11 cellular contexts compared by ENCODE assay signal in the genomic region with DNA sequence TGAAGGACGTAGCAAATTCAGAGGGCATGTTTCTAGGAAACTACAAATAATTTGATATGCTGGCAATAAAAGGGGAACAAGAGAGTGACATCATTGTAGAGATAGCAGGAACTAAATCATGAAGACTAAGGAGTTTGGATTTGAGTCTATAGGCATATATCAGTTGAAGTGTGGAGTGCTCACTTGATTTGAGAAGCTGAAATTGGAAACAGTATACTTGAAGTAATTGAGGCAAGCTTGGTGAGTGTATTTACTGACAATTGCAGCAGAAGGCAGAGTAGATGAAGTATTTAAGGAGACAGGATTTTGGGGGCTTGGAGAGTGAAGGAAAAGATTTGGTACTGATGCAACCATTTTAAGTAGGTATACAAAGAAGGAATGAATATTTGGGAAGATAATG. TPM values are rescaled to one million over a fixed set of nuclear protein-coding genes. Genes with fewer than 3 reads are reported as not detected.
A peak's percentile ranks its signal among the peaks of the same experiment; 100 is the strongest.
DNase-seq lines count a peak whose midpoint lies in the region; ATAC-seq and TF ChIP-seq lines count a peak whose summit lies in the region.
"Had no signal": no experiment of that assay in that cellular context is flagged by ENCODE, and none has a peak within 500 bp of the region (broad histone marks: within the 10 kb centered on the region; RNA-seq: fewer than 3 reads in every experiment).

No MANE protein-coding gene starts in this region.

- no peaks in the 10 kb centered on the region for H3K4me1 Mint-ChIP-seq in WTC11
- peaks cover 2% of the 10 kb centered on the region for H3K4me1 Mint-ChIP-seq in progenitor cell of endocrine pancreas (ENCODE audit: low read depth)

- H3K9me3 Mint-ChIP-seq in WTC11, result no peaks in the 10 kb centered on the region
- no peaks in the 10 kb centered on the region for H3K9me3 Mint-ChIP-seq in progenitor cell of endocrine pancreas (ENCODE audit: low read depth)

- in situ Hi-C loops in GM13976 (cut with MboI; ENCODE audit: low sequenced_read_pairs, unreplicated experiment), result no loop called here

- CTCF ChIA-PET in WTC11 (lab: Charles Lee), result interaction anchor here (1.8 to 3.2 kb wide), 3 partner anchors 74 to 97 kb away, joined by 6 to 11 read pairs (median 8); no protein-coding TSS in a partner anchor

- no peaks in the 10 kb centered on the region for H3K27me3 Mint-ChIP-seq in WTC11 (ENCODE audit: low read depth)
- H3K27me3 Mint-ChIP-seq in progenitor cell of endocrine pancreas, result no peaks in the 10 kb centered on the region

- H3K36me3 Mint-ChIP-seq in WTC11 (peaks cover 24% of the 10 kb centered on the region), progenitor cell of endocrine pancreas (ENCODE audit: insufficient read depth) (peaks cover 12% of the 10 kb centered on the region)

- H3K27ac Mint-ChIP-seq in WTC11, result peak overlapping the region; percentile 70
- H3K27ac Mint-ChIP-seq in progenitor cell of endocrine pancreas, result peak overlapping the region; percentile 6

- H3K4me3 Mint-ChIP-seq in WTC11 (no peak overlapping the region), progenitor cell of endocrine pancreas (ENCODE audit: low read depth) (no peak overlapping the region)

- TF ChIP-seq CTCF in WTC11 (IDR thresholded peaks at IDR 0.05) (no peak), progenitor cell of endocrine pancreas (IDR thresholded peaks at IDR 0.05; ENCODE audit: unreplicated experiment) (no peak), GM13976 (IDR thresholded peaks at IDR 0.05; ENCODE audit: borderline replicate concordance, control extremely low read depth, extremely low read depth, insufficient read depth, missing control alignments) (no peak)

- peak; percentile 13 for DNase-seq in NOMO-1 treated with DMSO at 0.1 percent for 48 hours (lab: John Stamatoyannopoulos, UW; ENCODE audit: unreplicated experiment)
- DNase-seq in NOMO-1 treated with dmso at 0.1 percent for 144 hours (lab: John Stamatoyannopoulos, UW; ENCODE audit: unreplicated experiment), result no peak
- no peak for DNase-seq in WTC11 (ENCODE audit: low spot score)
- no peak for DNase-seq in progenitor cell of endocrine pancreas (ENCODE audit: low spot score, unreplicated experiment)
- DNase-seq in GM13976 (ENCODE audit: low spot score), result no peak
- no peak for DNase-seq in DMS153 (lab: John Stamatoyannopoulos, UW)
- no peak for DNase-seq in anterior cingulate cortex (lab: John Stamatoyannopoulos, UW)
- DNase-seq: aorta, NCI-H2081 had no signal

- POLR2A ChIA-PET in WTC11 (lab: Charles Lee), result no interaction called here

- ATAC-seq in HG02870 (IDR thresholded peaks at IDR 0.05; ENCODE audit: unreplicated experiment) (peak; percentile 16), WTC11 (no peak)
- ATAC-seq: A549 had no signal

TF ChIP-seq in WTC11, 78 proteins besides CTCF, POLR2A, EP300 and RAD21:
- TF ChIP-seq ZNF138 (CRISPR knock-in tag; conservative IDR thresholded peaks at IDR 0.05), result no peak
- no peak for TF ChIP-seq ETV6 (CRISPR knock-in tag; IDR thresholded peaks at IDR 0.05)
- TF ChIP-seq, protein P1, sequence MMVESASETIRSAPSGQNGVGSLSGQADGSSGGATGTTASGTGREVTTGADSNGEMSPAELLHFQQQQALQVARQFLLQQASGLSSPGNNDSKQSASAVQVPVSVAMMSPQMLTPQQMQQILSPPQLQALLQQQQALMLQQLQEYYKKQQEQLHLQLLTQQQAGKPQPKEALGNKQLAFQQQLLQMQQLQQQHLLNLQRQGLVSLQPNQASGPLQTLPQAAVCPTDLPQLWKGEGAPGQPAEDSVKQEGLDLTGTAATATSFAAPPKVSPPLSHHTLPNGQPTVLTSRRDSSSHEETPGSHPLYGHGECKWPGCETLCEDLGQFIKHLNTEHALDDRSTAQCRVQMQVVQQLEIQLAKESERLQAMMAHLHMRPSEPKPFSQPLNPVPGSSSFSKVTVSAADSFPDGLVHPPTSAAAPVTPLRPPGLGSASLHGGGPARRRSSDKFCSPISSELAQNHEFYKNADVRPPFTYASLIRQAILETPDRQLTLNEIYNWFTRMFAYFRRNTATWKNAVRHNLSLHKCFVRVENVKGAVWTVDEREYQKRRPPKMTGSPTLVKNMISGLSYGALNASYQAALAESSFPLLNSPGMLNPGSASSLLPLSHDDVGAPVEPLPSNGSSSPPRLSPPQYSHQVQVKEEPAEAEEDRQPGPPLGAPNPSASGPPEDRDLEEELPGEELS (CRISPR knock-in tag; IDR thresholded peaks at IDR 0.05), result no peak
- no peak for TF ChIP-seq TCF7 (CRISPR knock-in tag; IDR thresholded peaks at IDR 0.05; ENCODE audit: low read depth)
- no peak for TF ChIP-seq TEAD4 (CRISPR knock-in tag; IDR thresholded peaks at IDR 0.05)
- TF ChIP-seq, protein P2, sequence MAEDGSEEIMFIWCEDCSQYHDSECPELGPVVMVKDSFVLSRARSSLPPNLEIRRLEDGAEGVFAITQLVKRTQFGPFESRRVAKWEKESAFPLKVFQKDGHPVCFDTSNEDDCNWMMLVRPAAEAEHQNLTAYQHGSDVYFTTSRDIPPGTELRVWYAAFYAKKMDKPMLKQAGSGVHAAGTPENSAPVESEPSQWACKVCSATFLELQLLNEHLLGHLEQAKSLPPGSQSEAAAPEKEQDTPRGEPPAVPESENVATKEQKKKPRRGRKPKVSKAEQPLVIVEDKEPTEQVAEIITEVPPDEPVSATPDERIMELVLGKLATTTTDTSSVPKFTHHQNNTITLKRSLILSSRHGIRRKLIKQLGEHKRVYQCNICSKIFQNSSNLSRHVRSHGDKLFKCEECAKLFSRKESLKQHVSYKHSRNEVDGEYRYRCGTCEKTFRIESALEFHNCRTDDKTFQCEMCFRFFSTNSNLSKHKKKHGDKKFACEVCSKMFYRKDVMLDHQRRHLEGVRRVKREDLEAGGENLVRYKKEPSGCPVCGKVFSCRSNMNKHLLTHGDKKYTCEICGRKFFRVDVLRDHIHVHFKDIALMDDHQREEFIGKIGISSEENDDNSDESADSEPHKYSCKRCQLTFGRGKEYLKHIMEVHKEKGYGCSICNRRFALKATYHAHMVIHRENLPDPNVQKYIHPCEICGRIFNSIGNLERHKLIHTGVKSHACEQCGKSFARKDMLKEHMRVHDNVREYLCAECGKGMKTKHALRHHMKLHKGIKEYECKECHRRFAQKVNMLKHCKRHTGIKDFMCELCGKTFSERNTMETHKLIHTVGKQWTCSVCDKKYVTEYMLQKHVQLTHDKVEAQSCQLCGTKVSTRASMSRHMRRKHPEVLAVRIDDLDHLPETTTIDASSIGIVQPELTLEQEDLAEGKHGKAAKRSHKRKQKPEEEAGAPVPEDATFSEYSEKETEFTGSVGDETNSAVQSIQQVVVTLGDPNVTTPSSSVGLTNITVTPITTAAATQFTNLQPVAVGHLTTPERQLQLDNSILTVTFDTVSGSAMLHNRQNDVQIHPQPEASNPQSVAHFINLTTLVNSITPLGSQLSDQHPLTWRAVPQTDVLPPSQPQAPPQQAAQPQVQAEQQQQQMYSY (CRISPR knock-in tag; IDR thresholded peaks at IDR 0.05), result no peak
TF ChIP-seq in WTC11: peak in this region for 0.

RNA-seq across cellular contexts. Expression of gene TMCO2, which starts 6.4 kb away (rescaled TPM):
- total RNA-seq in WTC11 (2021) (not detected in 3 replicates), progenitor cell of endocrine pancreas (not detected in 2 replicates)
- total RNA-seq: aorta had no signal

RNA-seq across cellular contexts. Expression of gene ZMPSTE24, which starts 16.7 kb away (rescaled TPM):
- total RNA-seq in WTC11 (2021) (27.0 to 31.7 TPM (median 28.9 TPM) in 3 replicates), progenitor cell of endocrine pancreas (40.4 and 41.9 TPM in 2 replicates)
